In the genomic region with DNA sequence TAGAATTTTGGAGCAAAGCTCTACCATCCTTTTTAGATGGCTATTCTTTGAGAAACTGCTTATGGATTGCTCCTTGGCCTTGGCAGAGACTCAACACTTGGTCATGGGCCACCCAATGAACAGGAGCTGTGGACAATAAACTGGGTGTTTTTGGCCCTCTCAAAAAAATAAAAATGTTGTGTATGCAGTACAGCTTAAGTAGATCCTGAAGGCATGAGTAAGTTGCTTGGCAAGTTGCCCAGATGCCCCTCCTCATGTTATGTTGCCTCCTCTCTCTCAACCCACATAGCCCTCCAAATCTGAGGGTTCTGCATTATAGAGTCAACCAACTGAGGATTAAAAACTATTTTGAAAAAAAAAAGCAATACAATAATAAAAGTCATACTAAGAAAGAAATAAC, we compare ENCODE assay signal across 22 cellular contexts.
A peak's percentile ranks its signal among the peaks of the same experiment; 100 is the strongest.
DNase-seq lines count a peak whose midpoint lies in the region; TF ChIP-seq lines count a peak whose summit lies in the region.
"Had no signal": no experiment of that assay in that cellular context is flagged by ENCODE, and none has a peak within 500 bp of the region (broad histone marks: within the 10 kb centered on the region; RNA-seq: fewer than 3 reads in every experiment).

No MANE protein-coding gene starts in this region.

- no peak overlapping the region for H3K4me3 Mint-ChIP-seq in glutamatergic neuron (ENCODE audit: unreplicated experiment)
- H3K4me3 Mint-ChIP-seq: activated CD4-positive, alpha-beta T cell treated with anti-CD3 and anti-CD28 coated beads, Interleukin-2, amount 10 ng/mL, durations not matched to agents 7 days and 5 days; activated naive CD8-positive, alpha-beta T cell treated with anti-CD3 and anti-CD28 coated beads, Interleukin-2, amount 10 ng/mL, durations not matched to agents 7 days and 5 days; activated T-helper 17 cell treated with anti-CD3 and anti-CD28 coated beads, Interleukin-2, amount 50 U/mL, for 72 hours; endodermal cell; memory B cell; T-helper 17 cell had no signal

- TF ChIP-seq CTCF in coronary artery (IDR thresholded peaks at IDR 0.05) (no peak), glutamatergic neuron (IDR thresholded peaks at IDR 0.05; ENCODE audit: partially characterized antibody, unreplicated experiment) (no peak)

- no peaks in the 10 kb centered on the region for H3K36me3 ChIP-seq in MG63
- H3K36me3 ChIP-seq: spleen had no signal

- no peak overlapping the region for H3K27ac ChIP-seq in coronary artery
- H3K27ac ChIP-seq: body of pancreas, HL-60, spleen had no signal

- no peaks in the 10 kb centered on the region for H3K27me3 Mint-ChIP-seq in glutamatergic neuron (ENCODE audit: unreplicated experiment)
- H3K27me3 Mint-ChIP-seq: activated CD4-positive, alpha-beta T cell treated with anti-CD3 and anti-CD28 coated beads, Interleukin-2, amount 10 ng/mL, durations not matched to agents 7 days and 5 days; activated naive CD8-positive, alpha-beta T cell treated with anti-CD3 and anti-CD28 coated beads, Interleukin-2, amount 10 ng/mL, durations not matched to agents 7 days and 5 days; activated T-helper 17 cell treated with anti-CD3 and anti-CD28 coated beads, Interleukin-2, amount 50 U/mL, for 72 hours; T-helper 17 cell had no signal

- H3K4me3 ChIP-seq in MG63 (no peak overlapping the region), coronary artery (no peak overlapping the region)
- H3K4me3 ChIP-seq: body of pancreas, spleen had no signal

- H3K4me1 Mint-ChIP-seq in glutamatergic neuron (ENCODE audit: low read depth, unreplicated experiment): no peaks in the 10 kb centered on the region
- H3K4me1 Mint-ChIP-seq: activated CD4-positive, alpha-beta T cell treated with anti-CD3 and anti-CD28 coated beads, Interleukin-2, amount 10 ng/mL, durations not matched to agents 7 days and 5 days; activated naive CD8-positive, alpha-beta T cell treated with anti-CD3 and anti-CD28 coated beads, Interleukin-2, amount 10 ng/mL, durations not matched to agents 7 days and 5 days; activated T-helper 17 cell treated with anti-CD3 and anti-CD28 coated beads, Interleukin-2, amount 50 U/mL, for 72 hours; endodermal cell; memory B cell; T-helper 17 cell had no signal

- no peaks in the 10 kb centered on the region for H3K9me3 ChIP-seq in MG63
- H3K9me3 ChIP-seq: body of pancreas, spleen had no signal

- no peak overlapping the region for H3K27ac Mint-ChIP-seq in glutamatergic neuron (ENCODE audit: unreplicated experiment)
- H3K27ac Mint-ChIP-seq: activated CD4-positive, alpha-beta T cell treated with anti-CD3 and anti-CD28 coated beads, Interleukin-2, amount 10 ng/mL, durations not matched to agents 7 days and 5 days; activated naive CD8-positive, alpha-beta T cell treated with anti-CD3 and anti-CD28 coated beads, Interleukin-2, amount 10 ng/mL, durations not matched to agents 7 days and 5 days; activated T-helper 17 cell treated with anti-CD3 and anti-CD28 coated beads, Interleukin-2, amount 50 U/mL, for 72 hours; endodermal cell; memory B cell; T-helper 17 cell had no signal

- no peaks in the 10 kb centered on the region for H3K27me3 ChIP-seq in MG63
- H3K27me3 ChIP-seq: body of pancreas, spleen had no signal

- H3K9me3 Mint-ChIP-seq in glutamatergic neuron (ENCODE audit: unreplicated experiment): peaks cover 2% of the 10 kb centered on the region
- H3K9me3 Mint-ChIP-seq: activated CD4-positive, alpha-beta T cell treated with anti-CD3 and anti-CD28 coated beads, Interleukin-2, amount 10 ng/mL, durations not matched to agents 7 days and 5 days; activated naive CD8-positive, alpha-beta T cell treated with anti-CD3 and anti-CD28 coated beads, Interleukin-2, amount 10 ng/mL, durations not matched to agents 7 days and 5 days; activated T-helper 17 cell treated with anti-CD3 and anti-CD28 coated beads, Interleukin-2, amount 50 U/mL, for 72 hours; memory B cell had no signal

- no peaks in the 10 kb centered on the region for H3K36me3 Mint-ChIP-seq in glutamatergic neuron (ENCODE audit: unreplicated experiment)
- H3K36me3 Mint-ChIP-seq: activated naive CD8-positive, alpha-beta T cell treated with anti-CD3 and anti-CD28 coated beads, Interleukin-2, amount 10 ng/mL, durations not matched to agents 7 days and 5 days; memory B cell had no signal

- peak; percentile 15 for DNase-seq in DMS53 (lab: John Stamatoyannopoulos, UW)
- no peak for DNase-seq in DMS53 treated with DMSO at 0.1 percent for 48 hours (lab: John Stamatoyannopoulos, UW; ENCODE audit: unreplicated experiment)
- peak; percentile 73 for DNase-seq in MG63
- DNase-seq in T1000 (lab: John Stamatoyannopoulos, UW): peak; percentile 11
- peak; percentile 30 for DNase-seq in renal cortical epithelial cell (ENCODE audit: low read depth)
- no peak for DNase-seq in occipital lobe (lab: John Stamatoyannopoulos, UW)
- DNase-seq in coronary artery (ENCODE audit: low spot score): no peak
- no peak for DNase-seq in glutamatergic neuron
- DNase-seq: 8988T; activated CD4-positive, alpha-beta T cell treated with anti-CD3 and anti-CD28 coated beads, Interleukin-2, amount 10 ng/mL, durations not matched to agents 7 days and 5 days; activated naive CD8-positive, alpha-beta T cell treated with anti-CD3 and anti-CD28 coated beads, Interleukin-2, amount 10 ng/mL, durations not matched to agents 7 days and 5 days; endodermal cell; IMR-90; left cardiac atrium; spleen; stimulated activated CD4-positive, alpha-beta T cell treated with anti-CD3 and anti-CD28 coated beads, Interleukin-4, amount 100 ng/mL, for 1 hour; stimulated activated naive CD4-positive, alpha-beta T cell treated with Interleukin-2 at 50 U/mL for 16 hours; T-helper 17 cell had no signal

Comparison
In these comparisons a context has a peak if more than half of its experiments do, and no peak if none do; other contexts are left out.
1. DNase-seq: peak in DMS53 (single experiment), MG63 (single experiment), T1000 (single experiment) and renal cortical epithelial cell (single experiment); none in DMS53 treated with DMSO at 0.1 percent for 48 hours (single experiment), occipital lobe (single experiment), coronary artery (single experiment) and glutamatergic neuron (single experiment).